Comparison of ENCODE assay signal across 8 cellular contexts in genomic region chr7:149459540-149460433, GRCh38. TPM values are rescaled to one million over a fixed set of nuclear protein-coding genes. Genes with fewer than 3 reads are reported as not detected.
DNase-seq lines count a peak whose midpoint lies in the region; ATAC-seq and TF ChIP-seq lines count a peak whose summit lies in the region.

No MANE protein-coding gene starts in this region.

- no peaks in the 10 kb centered on the region for H3K9me3 ChIP-seq in T-helper 17 cell (ENCODE audit: control insufficient read depth, low read length, poor library complexity, severe bottlenecking)

- H3K27ac Mint-ChIP-seq in T-helper 17 cell (no peak overlapping the region), neural crest cell (ENCODE audit: unreplicated experiment) (no peak overlapping the region)

- peaks cover 4% of the 10 kb centered on the region for H3K36me3 Mint-ChIP-seq in T-helper 17 cell (ENCODE audit: low read depth)
- peaks cover 2% of the 10 kb centered on the region for H3K36me3 Mint-ChIP-seq in neural crest cell (ENCODE audit: low read depth)

- H3K4me3 ChIP-seq in AG10803 (ENCODE audit: low read length) = peak overlapping the region; percentile 72

- ATAC-seq in GM18861 (IDR thresholded peaks at IDR 0.05; ENCODE audit: unreplicated experiment) (peak; percentile 19), HG02981 (IDR thresholded peaks at IDR 0.05; ENCODE audit: unreplicated experiment) (peak; percentile 33), T-helper 17 cell (peak; percentile 39), esophagus mucosa (peak; percentile 27)

- H3K4me3 Mint-ChIP-seq in T-helper 17 cell (no peak overlapping the region), neural crest cell (no peak overlapping the region)

- H3K4me1 Mint-ChIP-seq in T-helper 17 cell (peaks cover 24% of the 10 kb centered on the region), neural crest cell (peaks cover 18% of the 10 kb centered on the region)

- DNase-seq in AG10803 (ENCODE audit: low read depth) = peak; percentile 9
- no peak for DNase-seq in T-helper 17 cell
- peak; percentile 9 for DNase-seq in neural crest cell (ENCODE audit: low read depth, low spot score)
- DNase-seq in kidney glomerular epithelial cell (lab: John Stamatoyannopoulos, UW) = no peak
- no peak for DNase-seq in activated effector memory CD4-positive, alpha-beta T cell treated with Interleukin-2 at 50 U/mL for 16 hours

- peaks cover 6% of the 10 kb centered on the region for H3K27me3 Mint-ChIP-seq in T-helper 17 cell
- peaks cover 18% of the 10 kb centered on the region for H3K27me3 Mint-ChIP-seq in neural crest cell (ENCODE audit: low read depth)

- TF ChIP-seq CTCF in AG10803 (conservative IDR thresholded peaks at IDR 0.05; ENCODE audit: low read length) (no peak), neural crest cell (conservative IDR thresholded peaks at IDR 0.05) (no peak)

- no peaks in the 10 kb centered on the region for H3K9me3 Mint-ChIP-seq in neural crest cell

RNA-seq across cellular contexts. Expression of gene ZNF777, which starts 1.1 kb away (rescaled TPM):
- total RNA-seq in T-helper 17 cell = 10 to 100 TPM; 12.7 to 16.5 TPM
- total RNA-seq in esophagus mucosa = 7.2 TPM
- total RNA-seq in neural crest cell = 19.3 and 20.8 TPM in 2 replicates

RNA-seq across cellular contexts. Expression of gene ZNF746, which starts 37.8 kb away (rescaled TPM):
- total RNA-seq in T-helper 17 cell (10 to 100 TPM; 28.1 to 29.2 TPM), esophagus mucosa (7.9 TPM), neural crest cell (21.2 and 21.9 TPM in 2 replicates)

Comparison
In these comparisons a context has a peak if more than half of its experiments do, and no peak if none do; other contexts are left out.
1. DNase-seq: peak in AG10803 (single experiment) and neural crest cell (single experiment); none in T-helper 17 cell (0 of 3), kidney glomerular epithelial cell (single experiment) and activated effector memory CD4-positive, alpha-beta T cell treated with Interleukin-2 at 50 U/mL for 16 hours (single experiment).
2. Peak in every context shown above with its lines, with median percentiles within 50 percentile points of each other: ATAC-seq.